Comparison of ENCODE assay signal across 11 cellular contexts in the genomic region with DNA sequence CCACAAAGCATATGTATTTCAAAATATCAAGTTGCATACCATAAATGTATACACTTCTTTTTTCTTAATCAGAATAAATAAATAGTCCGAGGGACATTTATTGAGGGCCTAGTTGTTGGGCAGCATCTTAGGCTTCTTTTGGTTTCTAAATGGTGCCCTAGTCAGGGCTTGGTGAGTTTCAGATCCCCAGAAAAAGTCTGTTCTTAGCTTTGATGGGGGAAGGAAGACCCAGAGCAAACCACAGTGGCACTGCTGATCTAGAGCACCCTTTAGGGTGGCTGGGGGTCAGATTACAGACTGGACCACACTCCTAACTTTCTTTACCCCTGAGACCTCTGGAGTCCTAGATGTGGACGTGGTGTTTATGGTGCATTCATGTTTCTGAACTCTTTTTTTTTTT.
A peak's percentile ranks its signal among the peaks of the same experiment; 100 is the strongest.
DNase-seq lines count a peak whose midpoint lies in the region; ATAC-seq and TF ChIP-seq lines count a peak whose summit lies in the region.
"Had no signal": no experiment of that assay in that cellular context is flagged by ENCODE, and none has a peak within 500 bp of the region (broad histone marks: within the 10 kb centered on the region; RNA-seq: fewer than 3 reads in every experiment).

No MANE protein-coding gene starts in this region.

- POLR2A ChIA-PET in AG04450 (lab: Yijun Ruan, JAX), result no interaction called here

- no peaks in the 10 kb centered on the region for H3K36me3 ChIP-seq in Peyer's patch

- ATAC-seq in HG02763 (IDR thresholded peaks at IDR 0.05; ENCODE audit: unreplicated experiment) (peak; percentile 67), HG03571 (IDR thresholded peaks at IDR 0.05; ENCODE audit: unreplicated experiment) (peak; percentile 76)
- ATAC-seq: A549; naive thymus-derived CD8-positive, alpha-beta T cell had no signal

- TF ChIP-seq CTCF in AG04450 (IDR thresholded peaks at IDR 0.05; ENCODE audit: low read depth, low read length) (no peak), Peyer's patch (IDR thresholded peaks at IDR 0.05) (no peak)

- CTCF ChIA-PET in AG04450 (lab: Charles Lee), result no interaction called here

- H3K9me3 ChIP-seq in AG04450 (ENCODE audit: control insufficient read depth, insufficient read depth, low read length) (no peaks in the 10 kb centered on the region), Peyer's patch (no peaks in the 10 kb centered on the region)
- H3K9me3 ChIP-seq: A549 had no signal

- no peak for TF ChIP-seq POLR2A in Peyer's patch (IDR thresholded peaks at IDR 0.05)

- H3K27me3 ChIP-seq in AG04450 (ENCODE audit: control insufficient read depth, insufficient read depth, low read length) (no peaks in the 10 kb centered on the region), Peyer's patch (no peaks in the 10 kb centered on the region)

- H3K4me3 ChIP-seq in AG04450 (ENCODE audit: low read depth, low read length) (no peak overlapping the region), Peyer's patch (no peak overlapping the region)
- H3K4me3 ChIP-seq: A549 had no signal

- H3K27ac ChIP-seq in AG04450 (ENCODE audit: low read depth, low read length) (peak overlapping the region; percentile 53), Peyer's patch (peak overlapping the region in 1 of 4 donors; percentile 1)
- H3K27ac ChIP-seq: A549 had no signal

- DNase-seq in AG04450 (ENCODE audit: low read depth, low spot score) (no peak), GM19240 (ENCODE audit: insufficient read length, low spot score) (peak; percentile 38), pons (ENCODE audit: low spot score) (no peak), Peyer's patch (no peak), NCI-H1105 treated with DMSO at 0.1 percent for 48 hours (lab: John Stamatoyannopoulos, UW) (no peak), DMS153 (lab: John Stamatoyannopoulos, UW) (no peak)
- DNase-seq: naive thymus-derived CD8-positive, alpha-beta T cell; NCI-H1048 had no signal

- no peaks in the 10 kb centered on the region for H3K4me1 ChIP-seq in Peyer's patch
